27 cellular contexts compared by ENCODE assay signal in the genomic region with DNA sequence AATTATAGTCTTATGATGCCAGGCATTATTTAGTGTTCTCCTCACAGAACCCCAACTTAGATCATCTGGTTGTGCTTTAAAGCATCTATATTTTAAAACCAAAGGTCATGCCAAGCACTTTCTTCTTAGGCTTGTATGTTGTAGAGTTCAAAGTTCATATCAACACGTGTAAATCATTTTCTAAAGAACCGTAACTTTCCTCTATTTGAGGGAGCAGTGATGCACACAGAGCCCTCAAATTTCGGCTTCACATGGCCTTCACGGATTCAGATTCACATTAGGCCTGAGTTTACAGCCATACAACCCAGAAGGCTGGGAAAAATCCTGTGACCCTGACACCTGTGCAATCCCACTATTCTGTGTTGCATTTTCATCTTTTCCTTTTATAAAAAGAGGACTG. TPM values are rescaled to one million over a fixed set of nuclear protein-coding genes. Genes with fewer than 3 reads are reported as not detected.
"Had no signal": no experiment of that assay in that cellular context is flagged by ENCODE, and none has a peak within 500 bp of the region (broad histone marks: within the 10 kb centered on the region; RNA-seq: fewer than 3 reads in every experiment).

No MANE protein-coding gene starts in this region.

- ATAC-seq: heart right ventricle; left cardiac atrium; left ventricle myocardium superior; naive thymus-derived CD8-positive, alpha-beta T cell; sciatic nerve; stimulated activated effector memory CD8-positive, alpha-beta T cell treated with anti-CD3 and anti-CD28 coated beads, Interleukin-12 subunit alpha, Interleukin-12 subunit beta, amount 100 ng/mL, for 72 hours; stimulated activated naive CD8-positive, alpha-beta T cell treated with anti-CD3 and anti-CD28 coated beads, Interleukin-15, Interleukin-2, amounts not matched to agents 100 U/mL and 50 U/mL, for 24 hours had no signal

- H3K27ac Mint-ChIP-seq: naive thymus-derived CD8-positive, alpha-beta T cell; nephron progenitor cell; neural progenitor cell; progenitor cell of endocrine pancreas; stimulated activated effector memory CD8-positive, alpha-beta T cell treated with anti-CD3 and anti-CD28 coated beads, Interleukin-12 subunit alpha, Interleukin-12 subunit beta, amount 100 ng/mL, for 72 hours had no signal

- H3K4me3 ChIP-seq: heart right ventricle, lung, neural progenitor cell, right atrium auricular region, skin epidermis, spleen, stomach, testis, thyroid gland, transverse colon, upper lobe of left lung, vagina had no signal

- H3K27ac ChIP-seq: heart right ventricle, neural progenitor cell, neutrophil, parathyroid adenoma, right atrium auricular region, skin epidermis, spleen, stomach, testis, thyroid gland, upper lobe of left lung, vagina had no signal

- H3K36me3 Mint-ChIP-seq: neural progenitor cell; stimulated activated effector memory CD8-positive, alpha-beta T cell treated with anti-CD3 and anti-CD28 coated beads, Interleukin-12 subunit alpha, Interleukin-12 subunit beta, amount 100 ng/mL, for 72 hours had no signal

- DNase-seq: heart right ventricle; hippocampal formation; kidney glomerular epithelial cell; left cardiac atrium; left ventricle myocardium superior; midbrain; naive thymus-derived CD8-positive, alpha-beta T cell; nephron progenitor cell; occipital lobe; spleen; stimulated activated CD4-positive, alpha-beta T cell treated with anti-CD3 and anti-CD28 coated beads, Interleukin-4, amount 100 ng/mL, for 24 hours; stimulated activated naive CD8-positive, alpha-beta T cell treated with anti-CD3 and anti-CD28 coated beads, Interleukin-15, Interleukin-2, amounts not matched to agents 100 U/mL and 50 U/mL, for 24 hours; stomach; testis; thyroid gland; transverse colon; upper lobe of left lung had no signal

- H3K4me1 Mint-ChIP-seq: naive thymus-derived CD8-positive, alpha-beta T cell; nephron progenitor cell; neural progenitor cell; stimulated activated effector memory CD8-positive, alpha-beta T cell treated with anti-CD3 and anti-CD28 coated beads, Interleukin-12 subunit alpha, Interleukin-12 subunit beta, amount 100 ng/mL, for 72 hours had no signal

- H3K9me3 ChIP-seq: neutrophil, testis, thyroid gland, upper lobe of left lung, vagina had no signal

- H2AFZ ChIP-seq: parathyroid adenoma had no signal

- H3K36me3 ChIP-seq: neural progenitor cell, neutrophil had no signal

- H3K4me2 ChIP-seq: neural progenitor cell had no signal

- H3K27me3 Mint-ChIP-seq: progenitor cell of endocrine pancreas had no signal

- H3K4me3 Mint-ChIP-seq: naive thymus-derived CD8-positive, alpha-beta T cell; nephron progenitor cell; neural progenitor cell; stimulated activated effector memory CD8-positive, alpha-beta T cell treated with anti-CD3 and anti-CD28 coated beads, Interleukin-12 subunit alpha, Interleukin-12 subunit beta, amount 100 ng/mL, for 72 hours had no signal

- H3K79me2 ChIP-seq: parathyroid adenoma had no signal

- H3K4me1 ChIP-seq: neural progenitor cell, parathyroid adenoma, right atrium auricular region, spleen, stomach, testis, upper lobe of left lung, vagina had no signal

- H3K27me3 ChIP-seq: heart right ventricle, neural progenitor cell, neutrophil, right atrium auricular region, spleen, stomach, testis, thyroid gland, transverse colon, upper lobe of left lung, vagina had no signal

RNA-seq across cellular contexts. Expression of a gene that starts 52.1 kb away (rescaled TPM):
- total RNA-seq: naive thymus-derived CD8-positive, alpha-beta T cell had no signal
- polyA plus RNA-seq: naive thymus-derived CD8-positive, alpha-beta T cell had no signal
